In genomic region chr9:16053131-16053530, GRCh38 we compare ENCODE assay signal across 33 cellular contexts.
"Had no signal": no experiment of that assay in that cellular context is flagged by ENCODE, and none has a peak within 500 bp of the region (broad histone marks: within the 10 kb centered on the region; RNA-seq: fewer than 3 reads in every experiment).

No MANE protein-coding gene starts in this region.

- H3K27me3 Mint-ChIP-seq: activated CD4-positive, alpha-beta T cell treated with anti-CD3 and anti-CD28 coated beads for 36 hours; activated CD4-positive, alpha-beta T cell treated with anti-CD3 and anti-CD28 coated beads, Interleukin-2, amount 10 ng/mL, durations not matched to agents 7 days and 5 days; activated naive CD4-positive, alpha-beta T cell treated with anti-CD3 and anti-CD28 coated beads, Interleukin-2, amount 50 U/mL, for 24 hours; activated T-cell treated with anti-CD3 and anti-CD28 coated beads, Interleukin-2, amount 50 U/mL, for 24 hours had no signal

- H3K4me3 Mint-ChIP-seq: activated CD4-positive, alpha-beta T cell treated with anti-CD3 and anti-CD28 coated beads for 36 hours; activated CD4-positive, alpha-beta T cell treated with anti-CD3 and anti-CD28 coated beads, Interleukin-2, amount 10 ng/mL, durations not matched to agents 7 days and 5 days; activated CD8-positive, alpha-beta T cell treated with anti-CD3 and anti-CD28 coated beads, Interleukin-2, amount 10 ng/mL, durations not matched to agents 7 days and 5 days; activated naive CD4-positive, alpha-beta T cell treated with anti-CD3 and anti-CD28 coated beads, Interleukin-2, amount 50 U/mL, for 24 hours; activated naive CD8-positive, alpha-beta T cell treated with anti-CD3 and anti-CD28 coated beads, Interleukin-2, amount 10 ng/mL, durations not matched to agents 7 days and 5 days; activated T-cell treated with anti-CD3 and anti-CD28 coated beads, Interleukin-2, amount 50 U/mL, for 24 hours; T-helper 1 cell treated with Interleukin-12 subunit alpha and Interleukin-12 subunit beta and Interleukin-4 antibody, amounts not matched to agents 30 μg/mL and 1 μg/mL, for 36 hours; T-helper 2 cell treated with Interferon-gamma antibody and Interleukin-4, amounts not matched to agents 5 μg/mL and 100 μg/mL, for 36 hours; WTC11 had no signal

- H3K9me3 Mint-ChIP-seq: activated CD4-positive, alpha-beta T cell treated with anti-CD3 and anti-CD28 coated beads, Interleukin-2, amount 10 ng/mL, durations not matched to agents 7 days and 5 days; activated naive CD4-positive, alpha-beta T cell treated with anti-CD3 and anti-CD28 coated beads, Interleukin-2, amount 50 U/mL, for 24 hours; activated naive CD8-positive, alpha-beta T cell treated with anti-CD3 and anti-CD28 coated beads, Interleukin-2, amount 10 ng/mL, durations not matched to agents 7 days and 5 days; activated T-cell treated with anti-CD3 and anti-CD28 coated beads, Interleukin-2, amount 50 U/mL, for 24 hours; activated T-helper 2 cell treated with anti-CD3 and anti-CD28 coated beads, Interferon-gamma antibody, Interleukin-2, Interleukin-4, amounts not matched to agents 10 μg/mL and 5 μg/mL and 100 μg/mL, durations not matched to agents 14 hours and 24 hours and 36 hours; T-helper 1 cell treated with Interleukin-12 subunit alpha and Interleukin-12 subunit beta and Interleukin-4 antibody, amounts not matched to agents 30 μg/mL and 1 μg/mL, for 36 hours; T-helper 2 cell treated with Interferon-gamma antibody and Interleukin-4, amounts not matched to agents 5 μg/mL and 100 μg/mL, for 36 hours; WTC11 had no signal

- H3K36me3 Mint-ChIP-seq: activated naive CD4-positive, alpha-beta T cell treated with anti-CD3 and anti-CD28 coated beads, Interleukin-2, amount 50 U/mL, for 24 hours; activated naive CD8-positive, alpha-beta T cell treated with anti-CD3 and anti-CD28 coated beads, Interleukin-2, amount 10 ng/mL, durations not matched to agents 7 days and 5 days; WTC11 had no signal

- H3K27ac ChIP-seq: ascending aorta, cardiac muscle cell, Peyer's patch, SJSA1 had no signal

- H3K4me3 ChIP-seq: ascending aorta, cardiac muscle cell, Peyer's patch, SJSA1 had no signal

- DNase-seq: activated CD4-positive, alpha-beta T cell treated with anti-CD3 and anti-CD28 coated beads for 36 hours; activated CD4-positive, alpha-beta T cell treated with anti-CD3 and anti-CD28 coated beads, Interleukin-2, amount 10 ng/mL, durations not matched to agents 7 days and 5 days; activated CD4-positive, alpha-beta T cell treated with anti-CD3 and anti-CD28 coated beads, Interleukin-2, amount 50 U/mL, for 48 hours; activated CD8-positive, alpha-beta T cell treated with anti-CD3 and anti-CD28 coated beads, Interleukin-2, amount 10 ng/mL, durations not matched to agents 7 days and 5 days; activated gamma-delta T cell; activated naive CD4-positive, alpha-beta T cell treated with Interleukin-2 at 50 U/mL for 16 hours; activated naive CD8-positive, alpha-beta T cell treated with anti-CD3 and anti-CD28 coated beads, Interleukin-2, amount 10 ng/mL, durations not matched to agents 7 days and 5 days; activated T-cell treated with anti-CD3 and anti-CD28 coated beads, Interleukin-2, amount 50 U/mL, for 24 hours; amygdala; Karpas-422; KBM-7; NCI-H1105; NCI-H1417 treated with DMSO at 0.1 percent for 48 hours; NCI-H187 treated with DMSO at 0.1 percent for 48 hours; NCI-H2081; NCI-H226; NCI-H510A; NCI-H526; NCI-H748 treated with DMSO at 0.1 percent for 48 hours; NK-92 treated with Interleukin-12 subunit alpha and Interleukin-12 subunit beta, amount 100 ng/mL, for 24 hours; PC-3; Peyer's patch; RPMI8226; SHP77 treated with DMSO at 0.1 percent for 48 hours; SK-N-SH had no signal

- H3K27ac Mint-ChIP-seq: activated CD4-positive, alpha-beta T cell treated with anti-CD3 and anti-CD28 coated beads for 36 hours; activated CD4-positive, alpha-beta T cell treated with anti-CD3 and anti-CD28 coated beads, Interleukin-2, amount 10 ng/mL, durations not matched to agents 7 days and 5 days; activated CD8-positive, alpha-beta T cell treated with anti-CD3 and anti-CD28 coated beads, Interleukin-2, amount 10 ng/mL, durations not matched to agents 7 days and 5 days; activated naive CD4-positive, alpha-beta T cell treated with anti-CD3 and anti-CD28 coated beads, Interleukin-2, amount 50 U/mL, for 24 hours; activated naive CD8-positive, alpha-beta T cell treated with anti-CD3 and anti-CD28 coated beads, Interleukin-2, amount 10 ng/mL, durations not matched to agents 7 days and 5 days; activated T-cell treated with anti-CD3 and anti-CD28 coated beads, Interleukin-2, amount 50 U/mL, for 24 hours; activated T-helper 2 cell treated with anti-CD3 and anti-CD28 coated beads, Interferon-gamma antibody, Interleukin-2, Interleukin-4, amounts not matched to agents 10 μg/mL and 5 μg/mL and 100 μg/mL, durations not matched to agents 14 hours and 24 hours and 36 hours; T-helper 1 cell treated with Interleukin-12 subunit alpha and Interleukin-12 subunit beta and Interleukin-4 antibody, amounts not matched to agents 30 μg/mL and 1 μg/mL, for 36 hours; T-helper 2 cell treated with Interferon-gamma antibody and Interleukin-4, amounts not matched to agents 5 μg/mL and 100 μg/mL, for 36 hours; WTC11 had no signal
